ENCODE assay signal across 7 cellular contexts in genomic region chr12:107903377-107904061, GRCh38.
A peak's percentile ranks its signal among the peaks of the same experiment; 100 is the strongest.
DNase-seq lines count a peak whose midpoint lies in the region; ATAC-seq and TF ChIP-seq lines count a peak whose summit lies in the region.

No MANE protein-coding gene starts in this region.

- 6% methylated on average over 20 of the region's 46 CpGs; no CpG with 5 or more reads in 1 of the 2 experiments for WGBS in IMR-90 (ENCODE audit: extremely low coverage in 2 of 2, insufficient read length in 1 of 2), 2 experiments

- H3K27me3 ChIP-seq in IMR-90 (ENCODE audit: control insufficient read depth, insufficient read depth, low read length) (peaks cover 5% of the 10 kb centered on the region), endocrine pancreas (ENCODE audit: control insufficient read depth, insufficient read depth, low read length) (no peaks in the 10 kb centered on the region)

- no peak overlapping the region for H2BK20ac ChIP-seq in IMR-90 (ENCODE audit: low read depth, low read length)

- H3K9me3 ChIP-seq in IMR-90 (ENCODE audit: control insufficient read depth, insufficient read depth, low read length) (no peaks in the 10 kb centered on the region), endocrine pancreas (ENCODE audit: control insufficient read depth, low read length) (no peaks in the 10 kb centered on the region)

- POLR2A ChIA-PET in IMR-90 (lab: Charles Lee; ENCODE audit: unreplicated experiment) (no interaction called here), T-cell (lab: Charles Lee) (interaction anchor here in 1 of 2 donors (0.7 kb wide), 1 partner anchor 10 kb away, joined by 3 read pairs; no protein-coding TSS in a partner anchor)

- H3K4me1 Mint-ChIP-seq in T-cell (peaks cover 0 to 8% (median 8%) of the 10 kb centered on the region in 3 donors), nephron progenitor cell (no peaks in the 10 kb centered on the region)

- no peaks in the 10 kb centered on the region for H3K9me3 Mint-ChIP-seq in T-cell
- H3K9me3 Mint-ChIP-seq in nephron progenitor cell, result no peaks in the 10 kb centered on the region

- no peak overlapping the region for H2AK9ac ChIP-seq in IMR-90 (replicated peaks; ENCODE audit: low read depth, low read length, poor library complexity)

- peak; percentile 98 for ATAC-seq in GM21529 (IDR thresholded peaks at IDR 0.05; ENCODE audit: unreplicated experiment)
- ATAC-seq in IMR-90 (ENCODE audit: low read depth), result peak; percentile 37
- no peak for ATAC-seq in T-cell (replicated peaks in 1 of 4)

- DNase-seq in GM13977 (ENCODE audit: low spot score) (peak; percentile 88), IMR-90 (no peak), T-cell (peak in 1 of 34 experiments; percentile 10), nephron progenitor cell (peak; percentile 82)
- DNase-seq in stimulated activated naive CD4-positive, alpha-beta T cell (lab: John Stamatoyannopoulos, UW), result no peak

- no peak overlapping the region for H3K4ac ChIP-seq in IMR-90 (ENCODE audit: low read depth, low read length)

- H3K79me1 ChIP-seq in IMR-90 (ENCODE audit: low read depth in 1 of 2, low read length in 2 of 2), result no peaks in the 10 kb centered on the region

- no peak overlapping the region for H3K27ac Mint-ChIP-seq in T-cell
- H3K27ac Mint-ChIP-seq in nephron progenitor cell, result no peak overlapping the region

- CTCF ChIA-PET in IMR-90 (lab: Yijun Ruan, JAX) (no interaction called here), T-cell (lab: Charles Lee) (no interaction called here)

- no peak overlapping the region for H3K4me2 ChIP-seq in IMR-90 (ENCODE audit: low read depth, low read length)

- H3K9ac ChIP-seq in IMR-90 (ENCODE audit: low read depth, low read length) (no peak overlapping the region), endocrine pancreas (ENCODE audit: control insufficient read depth, insufficient read depth, low read length) (peak overlapping the region; percentile 17)

- no peaks in the 10 kb centered on the region for H3K9me1 ChIP-seq in IMR-90 (ENCODE audit: insufficient read depth, low read length)

- no peak for TF ChIP-seq CTCF in GM13977 (IDR thresholded peaks at IDR 0.05; ENCODE audit: extremely low read depth, insufficient read depth, missing control alignments)
- TF ChIP-seq CTCF in IMR-90 (conservative IDR thresholded peaks at IDR 0.05; ENCODE audit: low read depth, low read length), result no peak
- TF ChIP-seq CTCF in nephron progenitor cell (IDR thresholded peaks at IDR 0.05), result no peak

- H2BK15ac ChIP-seq in IMR-90 (ENCODE audit: low read depth, low read length), result no peak overlapping the region

- no peaks in the 10 kb centered on the region for H3K36me3 ChIP-seq in IMR-90 (ENCODE audit: control insufficient read depth, insufficient read depth, low read length)
- no peaks in the 10 kb centered on the region for H3K36me3 ChIP-seq in endocrine pancreas (ENCODE audit: control insufficient read depth, insufficient read depth, low read length)

- H3K27ac ChIP-seq in IMR-90 (ENCODE audit: insufficient read depth, low read length), result no peak overlapping the region

- in situ Hi-C loops in GM13977 (cut with MboI; ENCODE audit: low pct_unique_long_range_greater_than_20kb, low sequenced_read_pairs, unreplicated experiment) (no loop called here), IMR-90 (cut with MboI; ENCODE audit: low sequenced_read_pairs) (no loop called here)

- dilution Hi-C loops in IMR-90 (cut with HindIII; ENCODE audit: low sequenced_read_pairs, unreplicated experiment), result no loop called here

- no peak overlapping the region for H3K18ac ChIP-seq in IMR-90 (ENCODE audit: low read depth, low read length)

- no peak overlapping the region for H2BK120ac ChIP-seq in IMR-90 (ENCODE audit: low read depth, low read length)

- no peak overlapping the region for H4K5ac ChIP-seq in IMR-90 (ENCODE audit: low read depth, low read length)

- no peaks in the 10 kb centered on the region for H3K36me3 Mint-ChIP-seq in T-cell
- no peaks in the 10 kb centered on the region for H3K36me3 Mint-ChIP-seq in nephron progenitor cell (ENCODE audit: low read depth)

- no peak overlapping the region for H4K8ac ChIP-seq in IMR-90 (ENCODE audit: low read depth in 2 of 2, low read length in 2 of 2)

- H3K4me3 Mint-ChIP-seq in T-cell, result peak overlapping the region; percentile 44 to 56 (median 55)
- H3K4me3 Mint-ChIP-seq in nephron progenitor cell, result peak overlapping the region; percentile 81

- H3K56ac ChIP-seq in IMR-90 (ENCODE audit: extremely low read depth, insufficient read depth, low read length), result no peak overlapping the region

- H4K20me1 ChIP-seq in IMR-90 (ENCODE audit: insufficient read depth, low read length), result no peaks in the 10 kb centered on the region

- no peak overlapping the region for H2BK5ac ChIP-seq in IMR-90 (ENCODE audit: low read depth, low read length, poor library complexity, severe bottlenecking)

- no peak for TF ChIP-seq POLR2A in IMR-90 (IDR thresholded peaks at IDR 0.05; ENCODE audit: low read depth, low read length)

- intact Hi-C loops in IMR-90 (cut with micrococcal nuclease), result no loop called here

- H2AK5ac ChIP-seq in IMR-90 (ENCODE audit: low read depth, low read length), result no peak overlapping the region

- no peak overlapping the region for H3K23ac ChIP-seq in IMR-90 (ENCODE audit: low read depth, low read length)

- H3K27me3 Mint-ChIP-seq in T-cell, result peaks cover 62 to 66% of the 10 kb centered on the region in 2 donors
- peaks cover 93% of the 10 kb centered on the region for H3K27me3 Mint-ChIP-seq in nephron progenitor cell (ENCODE audit: low read depth, poor library complexity)

- no TSS peak for BruUV-seq in IMR-90 (replicated peaks; lab: Mats Ljungman, UMichigan)

- TF ChIP-seq RAD21 in IMR-90 (IDR thresholded peaks at IDR 0.05; ENCODE audit: low read length), result no peak

- no peak overlapping the region for H4K91ac ChIP-seq in IMR-90 (ENCODE audit: insufficient read depth, low read depth, low read length)

- peak overlapping the region; percentile 72 for H2AFZ ChIP-seq in IMR-90 (replicated peaks; ENCODE audit: low read length, poor library complexity)

- H3K4me3 ChIP-seq in IMR-90 (ENCODE audit: insufficient read depth, low read depth, low read length) (no peak overlapping the region), endocrine pancreas (ENCODE audit: control insufficient read depth, insufficient read depth, low read length) (peak overlapping the region; percentile 77)

- H3K14ac ChIP-seq in IMR-90 (replicated peaks; ENCODE audit: low read depth, low read length), result no peak overlapping the region

- H3K4me1 ChIP-seq in IMR-90 (ENCODE audit: control insufficient read depth, insufficient read depth, low read length) (no peaks in the 10 kb centered on the region), endocrine pancreas (ENCODE audit: control insufficient read depth, insufficient read depth, low read length) (no peaks in the 10 kb centered on the region)

TF ChIP-seq in IMR-90, 13 proteins besides CTCF, POLR2A, EP300 and RAD21:
- TF ChIP-seq BHLHE40 (IDR thresholded peaks at IDR 0.05; ENCODE audit: low read depth, low read length) (no peak), NFE2L2 (IDR thresholded peaks at IDR 0.05; ENCODE audit: low read depth, low read length) (no peak), RCOR1 (IDR thresholded peaks at IDR 0.05; ENCODE audit: insufficient replicate concordance, low read length) (no peak)

Comparison
In these comparisons a context has a peak if more than half of its experiments do, and no peak if none do; other contexts are left out.
1. DNase-seq: peak in GM13977 (single experiment) and nephron progenitor cell (single experiment); none in IMR-90 (single experiment) and stimulated activated naive CD4-positive, alpha-beta T cell (0 of 6).
2. ATAC-seq: peak in GM21529 (single experiment) and IMR-90 (single experiment); none in T-cell (0 of 4).